ENCODE assay signal across 15 cellular contexts in the genomic region with DNA sequence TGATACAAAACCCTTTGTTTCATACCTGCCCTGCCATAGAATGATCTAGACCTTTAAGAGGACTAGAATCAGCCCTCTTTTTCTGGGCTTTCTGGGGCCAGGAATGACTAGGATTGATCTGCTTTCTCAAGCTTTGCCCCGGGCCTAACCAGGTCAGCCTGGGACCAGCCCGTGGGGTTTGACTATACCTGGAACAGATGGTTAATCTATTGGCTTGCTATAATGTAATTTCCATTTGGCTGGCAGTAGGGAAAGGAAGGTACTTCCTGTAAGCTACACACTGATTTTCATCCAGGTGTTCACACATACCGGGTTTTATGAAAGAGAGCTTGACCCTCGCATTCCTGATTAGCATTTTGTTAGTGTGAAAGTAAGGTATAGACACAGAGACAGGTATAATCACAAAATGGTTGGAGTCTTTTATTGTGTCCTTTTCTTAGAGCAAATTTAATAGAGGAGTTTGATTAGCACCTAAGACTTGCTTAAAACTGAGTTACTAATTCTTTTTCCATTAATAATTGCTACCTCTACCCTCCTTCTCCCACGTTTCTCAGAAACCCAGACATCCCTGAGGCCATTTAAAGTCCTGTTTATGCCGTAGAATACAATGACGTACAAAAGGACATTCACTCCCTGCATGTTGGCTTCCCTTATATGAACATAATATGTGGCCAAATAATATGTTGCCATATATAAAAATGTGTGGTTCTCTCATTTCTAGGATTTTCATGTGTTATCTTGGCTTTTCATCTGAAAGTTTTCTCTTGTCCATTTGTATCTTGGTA. TPM values are rescaled to one million over a fixed set of nuclear protein-coding genes. Genes with fewer than 3 reads are reported as not detected.
A peak's percentile ranks its signal among the peaks of the same experiment; 100 is the strongest.
DNase-seq lines count a peak whose midpoint lies in the region; ATAC-seq, FAIRE-seq and TF ChIP-seq lines count a peak whose summit lies in the region.
"Had no signal": no experiment of that assay in that cellular context is flagged by ENCODE, and none has a peak within 500 bp of the region (broad histone marks: within the 10 kb centered on the region; RNA-seq: fewer than 3 reads in every experiment).

No MANE protein-coding gene starts in this region.

- H3K27ac Mint-ChIP-seq in activated CD8-positive, alpha-beta T cell treated with anti-CD3 and anti-CD28 coated beads, Interleukin-2, amount 10 ng/mL, durations not matched to agents 7 days and 5 days = peak overlapping the region; percentile 20

- CTCF ChIA-PET in activated CD8-positive, alpha-beta T cell treated with anti-CD3 and anti-CD28 coated beads, Interleukin-2, amount 10 ng/mL, durations not matched to agents 7 days and 5 days (lab: Charles Lee) = no interaction called here

- no peak for DNase-seq in activated CD8-positive, alpha-beta T cell treated with anti-CD3 and anti-CD28 coated beads, Interleukin-2, amount 10 ng/mL, durations not matched to agents 7 days and 5 days
- DNase-seq in keratinocyte (ENCODE audit: low read depth, low spot score) (no peak), globus pallidus (ENCODE audit: low spot score) (no peak), OCI-M1 (lab: John Stamatoyannopoulos, UW) (no peak)
- DNase-seq: activated effector memory CD4-positive, alpha-beta T cell treated with Interleukin-2 at 50 U/mL for 16 hours; Caco-2; cerebellar nuclear complex; NCI-H1417; NCI-H748 treated with DMSO at 0.1 percent for 48 hours; stimulated activated naive CD4-positive, alpha-beta T cell treated with Interleukin-2 at 50 U/mL for 16 hours had no signal

- H3K27me3 Mint-ChIP-seq in activated CD8-positive, alpha-beta T cell treated with anti-CD3 and anti-CD28 coated beads, Interleukin-2, amount 10 ng/mL, durations not matched to agents 7 days and 5 days (ENCODE audit: low read depth) = no peaks in the 10 kb centered on the region

- no peaks in the 10 kb centered on the region for H3K9me3 ChIP-seq in Loucy (ENCODE audit: insufficient read depth, low read depth, low read length)
- H3K9me3 ChIP-seq in keratinocyte (ENCODE audit: control insufficient read depth, low read depth, low read length) = no peaks in the 10 kb centered on the region
- H3K9me3 ChIP-seq in skeletal muscle tissue (ENCODE audit: control insufficient read depth in 3 of 3, low read length in 3 of 3) = no peaks in the 10 kb centered on the region
- H3K9me3 ChIP-seq: HAP-1, neutrophil had no signal

- dilution Hi-C loops in keratinocyte (cut with MboI; ENCODE audit: extremely low pct_ligation_motif_present, low sequenced_read_pairs) = no loop called here

- H3K9me3 Mint-ChIP-seq in activated CD8-positive, alpha-beta T cell treated with anti-CD3 and anti-CD28 coated beads, Interleukin-2, amount 10 ng/mL, durations not matched to agents 7 days and 5 days (ENCODE audit: insufficient read depth) = no peaks in the 10 kb centered on the region

- peaks cover 72% of the 10 kb centered on the region for H3K4me1 Mint-ChIP-seq in activated CD8-positive, alpha-beta T cell treated with anti-CD3 and anti-CD28 coated beads, Interleukin-2, amount 10 ng/mL, durations not matched to agents 7 days and 5 days (ENCODE audit: low read depth)

- H3K27me3 ChIP-seq in Loucy (ENCODE audit: insufficient read depth, low read length, poor library complexity, severe bottlenecking) (no peaks in the 10 kb centered on the region), keratinocyte (ENCODE audit: control insufficient read depth, extremely low read depth, insufficient read depth, low read length) (no peaks in the 10 kb centered on the region), skeletal muscle tissue (ENCODE audit: control insufficient read depth in 3 of 3, insufficient read depth in 3 of 3, low read length in 3 of 3) (no peaks in the 10 kb centered on the region)
- H3K27me3 ChIP-seq: neutrophil had no signal

- H3F3A ChIP-seq in Loucy (ENCODE audit: low read depth) = peaks cover 3% of the 10 kb centered on the region; the same call in 1 of the 2 replicates

- no peaks in the 10 kb centered on the region for H3K9me2 ChIP-seq in Loucy (replicated peaks; ENCODE audit: low read depth, low read length)

- H3K36me3 ChIP-seq in Loucy (ENCODE audit: insufficient read depth, low read length) = 0 out of 2 replicates have a peak, but pooled peaks cover 5% of the 10 kb centered on the region
- H3K36me3 ChIP-seq in keratinocyte (ENCODE audit: control insufficient read depth in 2 of 2, extremely low read depth in 1 of 2, insufficient read depth in 2 of 2, low read length in 2 of 2) = no peaks in the 10 kb centered on the region
- H3K36me3 ChIP-seq in skeletal muscle tissue (ENCODE audit: control insufficient read depth in 3 of 3, insufficient read depth in 3 of 3, low read length in 3 of 3) = no peaks in the 10 kb centered on the region
- H3K36me3 ChIP-seq: HAP-1, neutrophil had no signal

- H4K20me1 ChIP-seq in Loucy (ENCODE audit: insufficient read depth, low read length, poor library complexity, severe bottlenecking) (peaks cover 45% of the 10 kb centered on the region), keratinocyte (ENCODE audit: control insufficient read depth, extremely low read depth, insufficient read depth, low read length) (no peaks in the 10 kb centered on the region)

- no peak overlapping the region for H3K9ac ChIP-seq in Loucy (ENCODE audit: low read depth, low read length, poor library complexity, severe bottlenecking)
- H3K9ac ChIP-seq in keratinocyte (ENCODE audit: control insufficient read depth, extremely low read depth, insufficient read depth, low read length) = peak overlapping the region; percentile 24
- H3K9ac ChIP-seq in skeletal muscle tissue (ENCODE audit: low read depth in 1 of 3, low read length in 3 of 3) = peak overlapping the region; percentile 22 to 60 (median 52)

- peaks cover 41% of the 10 kb centered on the region for H3K4me1 ChIP-seq in Loucy (ENCODE audit: insufficient read depth, low read length, poor library complexity, severe bottlenecking)
- peaks cover 19% of the 10 kb centered on the region for H3K4me1 ChIP-seq in keratinocyte (ENCODE audit: control insufficient read depth, extremely low read depth, insufficient read depth, low read length)
- H3K4me1 ChIP-seq in skeletal muscle tissue (ENCODE audit: control insufficient read depth in 3 of 3, insufficient read depth in 3 of 3, low read length in 3 of 3) = peaks cover 15 to 23% (median 20%) of the 10 kb centered on the region in 3 donors
- H3K4me1 ChIP-seq: Caco-2 had no signal

- H3K4me3 Mint-ChIP-seq in activated CD8-positive, alpha-beta T cell treated with anti-CD3 and anti-CD28 coated beads, Interleukin-2, amount 10 ng/mL, durations not matched to agents 7 days and 5 days = no peak overlapping the region

- FAIRE-seq in keratinocyte (lab: Jason Lieb, UNC) = no peak

- POLR2A ChIA-PET in activated CD8-positive, alpha-beta T cell treated with anti-CD3 and anti-CD28 coated beads, Interleukin-2, amount 10 ng/mL, durations not matched to agents 7 days and 5 days (lab: Charles Lee) = no interaction called here

- no peak for TF ChIP-seq CTCF in Loucy (conservative IDR thresholded peaks at IDR 0.05; ENCODE audit: low read length)
- TF ChIP-seq CTCF in keratinocyte (optimal IDR thresholded peaks at IDR 0.05 in 1 of 3, IDR thresholded peaks at IDR 0.05 in 1 of 3, conservative IDR thresholded peaks at IDR 0.05 in 1 of 3; ENCODE audit: extremely low read depth in 1 of 3, insufficient read depth in 2 of 3, low read length in 3 of 3) = no peak

- peak overlapping the region; percentile 66 for H3K27ac ChIP-seq in keratinocyte (ENCODE audit: control insufficient read depth, insufficient read depth, low read length)
- H3K27ac ChIP-seq in skeletal muscle tissue (ENCODE audit: low read depth, low read length) = peak overlapping the region; percentile 90
- H3K27ac ChIP-seq: neutrophil had no signal

- H2AFZ ChIP-seq in Loucy (ENCODE audit: low read length) (no peak overlapping the region), keratinocyte (ENCODE audit: control insufficient read depth, low read length) (peak overlapping the region; percentile 70)

- H3K4me3 ChIP-seq in Loucy (ENCODE audit: low read length, poor library complexity, severe bottlenecking) = no peak overlapping the region
- H3K4me3 ChIP-seq in keratinocyte (ENCODE audit: control insufficient read depth in 2 of 3, extremely low read depth in 1 of 3, insufficient read depth in 2 of 3, low read depth in 1 of 3, low read length in 3 of 3) = peak overlapping the region in 1 of 3 experiments; percentile 21
- no peak overlapping the region for H3K4me3 ChIP-seq in skeletal muscle tissue (ENCODE audit: low read length in 3 of 3)
- H3K4me3 ChIP-seq: HAP-1 had no signal

- H3K9me1 ChIP-seq in keratinocyte (ENCODE audit: control insufficient read depth, extremely low read depth, insufficient read depth, low read length) = no peaks in the 10 kb centered on the region

- ATAC-seq in activated CD8-positive, alpha-beta T cell treated with anti-CD3 and anti-CD28 coated beads, Interleukin-2, amount 10 ng/mL, durations not matched to agents 7 days and 5 days = no peak
- ATAC-seq in GM19452 (IDR thresholded peaks at IDR 0.05; ENCODE audit: unreplicated experiment) = no peak

- H3K79me2 ChIP-seq in Loucy (ENCODE audit: insufficient read depth, low read length) (peaks cover 96% of the 10 kb centered on the region), keratinocyte (ENCODE audit: control insufficient read depth, insufficient read depth, low read length) (peaks cover 82% of the 10 kb centered on the region)

- H3K4me2 ChIP-seq in Loucy (ENCODE audit: low read depth, low read length, poor library complexity, severe bottlenecking) = peak overlapping the region; percentile 13
- H3K4me2 ChIP-seq in keratinocyte (ENCODE audit: control insufficient read depth, extremely low read depth, insufficient read depth, low read depth, low read length) = peak overlapping the region; percentile 56

- peaks cover 50% of the 10 kb centered on the region for H3K36me3 Mint-ChIP-seq in activated CD8-positive, alpha-beta T cell treated with anti-CD3 and anti-CD28 coated beads, Interleukin-2, amount 10 ng/mL, durations not matched to agents 7 days and 5 days (ENCODE audit: low read depth)

RNA-seq across cellular contexts. Expression of a gene that starts 17.3 kb away (rescaled TPM):
- 10 to 100 TPM; 85.9 to 90.1 TPM for total RNA-seq in activated CD8-positive, alpha-beta T cell treated with anti-CD3 and anti-CD28 coated beads, Interleukin-2, amount 10 ng/mL, durations not matched to agents 7 days and 5 days
- 20.1 to 26.6 TPM (median 24.6 TPM) in 3 replicates for polyA plus RNA-seq in keratinocyte
- polyA plus RNA-seq in keratinocyte (2011; ENCODE audit: low read depth) = 6.1 TPM
- polyA plus RNA-seq in keratinocyte (2011; cell fraction: cytosol; rRNA removed) = 3.3 and 7.1 TPM in 2 replicates
- 38.0 and 53.6 TPM in 2 replicates for polyA plus RNA-seq in keratinocyte (2011; cell fraction: nucleus; rRNA removed)
- polyA plus RNA-seq in keratinocyte (2012; ENCODE audit: low replicate concordance) = 10.2 and 13.9 TPM in 2 replicates
- 22.2 to 114 TPM (median 78.7 TPM) in 3 replicates for polyA minus RNA-seq in keratinocyte
- polyA minus RNA-seq in keratinocyte (2011; cell fraction: cytosol; rRNA and poly(A)+ RNA removed) = 20.1 TPM
- 107 and 229 TPM in 2 replicates for polyA minus RNA-seq in keratinocyte (2011; cell fraction: nucleus; rRNA and poly(A)+ RNA removed)
- total RNA-seq in skeletal muscle tissue = 57.4 TPM
